ENCODE assay signal across 10 cellular contexts in genomic region chr7:137981175-137981574, GRCh38. TPM values are rescaled to one million over a fixed set of nuclear protein-coding genes. Genes with fewer than 3 reads are reported as not detected.
DNase-seq lines count a peak whose midpoint lies in the region; ATAC-seq and TF ChIP-seq lines count a peak whose summit lies in the region.
"Had no signal": no experiment of that assay in that cellular context is flagged by ENCODE, and none has a peak within 500 bp of the region (broad histone marks: within the 10 kb centered on the region; RNA-seq: fewer than 3 reads in every experiment).

No MANE protein-coding gene starts in this region.

- peak overlapping the region in 3 of 10 donors; percentile 11 to 56 (median 52) for H3K27ac Mint-ChIP-seq in naive thymus-derived CD8-positive, alpha-beta T cell

- H3K9me3 Mint-ChIP-seq in naive thymus-derived CD8-positive, alpha-beta T cell, result peaks cover 0 to 33% (median 10%) of the 10 kb centered on the region in 9 donors

- no peaks in the 10 kb centered on the region for H3K27me3 Mint-ChIP-seq in naive thymus-derived CD8-positive, alpha-beta T cell

- H4K20me1 ChIP-seq in hepatocyte (ENCODE audit: insufficient read depth, poor library complexity, severe bottlenecking), result peaks cover 19% of the 10 kb centered on the region

- POLR2A ChIA-PET in HEK293T (lab: Yijun Ruan, JAX), result no interaction called here
- POLR2A ChIA-PET in naive thymus-derived CD8-positive, alpha-beta T cell (lab: Charles Lee), result interaction anchor here (0.9 kb wide), 1 partner anchor 15 kb away, joined by 3 read pairs; no protein-coding TSS in a partner anchor

- H3K4me1 Mint-ChIP-seq in naive thymus-derived CD8-positive, alpha-beta T cell, result peaks cover 2 to 47% (median 8%) of the 10 kb centered on the region in 4 donors

- CTCF ChIA-PET in HEK293T (lab: Yijun Ruan, JAX), result no interaction called here

- peaks cover 99% of the 10 kb centered on the region for H3K79me2 ChIP-seq in hepatocyte

- H3K9me2 ChIP-seq in hepatocyte (replicated peaks; ENCODE audit: insufficient read depth), result no peaks in the 10 kb centered on the region

- H3K27me3 ChIP-seq in hepatocyte, result no peaks in the 10 kb centered on the region
- no peaks in the 10 kb centered on the region for H3K27me3 ChIP-seq in subcutaneous abdominal adipose tissue (ENCODE audit: control insufficient read depth in 5 of 5, insufficient read depth in 4 of 5, low read length in 5 of 5)

- H3K4me1 ChIP-seq in hepatocyte (ENCODE audit: insufficient read depth), result peaks cover 40% of the 10 kb centered on the region
- H3K4me1 ChIP-seq in subcutaneous abdominal adipose tissue (ENCODE audit: control insufficient read depth in 5 of 5, insufficient read depth in 5 of 5, low read length in 5 of 5), result peaks cover 18 to 79% (median 59%) of the 10 kb centered on the region in 5 donors

- no peak overlapping the region for H3K4me2 ChIP-seq in hepatocyte

- H3K9ac ChIP-seq in subcutaneous abdominal adipose tissue (ENCODE audit: low read length in 5 of 5), result peak overlapping the region in 1 of 5 donors; percentile 35

- peak overlapping the region; percentile 86 for H3K27ac ChIP-seq in hepatocyte
- H3K27ac ChIP-seq in subcutaneous abdominal adipose tissue (ENCODE audit: low read depth, low read length), result peak overlapping the region; percentile 89
- H3K27ac ChIP-seq: VCaP had no signal

- H3K4me3 Mint-ChIP-seq in naive thymus-derived CD8-positive, alpha-beta T cell, result no peak overlapping the region

- H3K36me3 ChIP-seq in hepatocyte (replicated peaks; ENCODE audit: insufficient read depth, low read depth) (no peaks in the 10 kb centered on the region), subcutaneous abdominal adipose tissue (ENCODE audit: control insufficient read depth in 5 of 5, insufficient read depth in 5 of 5, low read length in 5 of 5) (no peaks in the 10 kb centered on the region)

- no peak for TF ChIP-seq CTCF in hepatocyte (IDR thresholded peaks at IDR 0.05; ENCODE audit: poor library complexity)

- no peak overlapping the region for H2AFZ ChIP-seq in hepatocyte

- peaks cover 19 to 43% (median 19%) of the 10 kb centered on the region in 3 donors for H3K36me3 Mint-ChIP-seq in naive thymus-derived CD8-positive, alpha-beta T cell

- ATAC-seq in GM18867 (IDR thresholded peaks at IDR 0.05; ENCODE audit: unreplicated experiment) (peak; percentile 1), GM19023 (IDR thresholded peaks at IDR 0.05; ENCODE audit: unreplicated experiment) (no peak)
- no peak for ATAC-seq in naive thymus-derived CD8-positive, alpha-beta T cell

- H3K4me3 ChIP-seq in hepatocyte (no peak overlapping the region), subcutaneous abdominal adipose tissue (ENCODE audit: low read depth in 1 of 5, low read length in 5 of 5) (no peak overlapping the region)

- no peaks in the 10 kb centered on the region for H3K9me3 ChIP-seq in hepatocyte (ENCODE audit: low read depth)
- H3K9me3 ChIP-seq in subcutaneous abdominal adipose tissue (ENCODE audit: control insufficient read depth in 5 of 5, low read length in 5 of 5), result no peaks in the 10 kb centered on the region

- peak; percentile 77 for DNase-seq in M059J (ENCODE audit: low read depth)
- DNase-seq in hepatocyte (ENCODE audit: low spot score), result no peak
- no peak for DNase-seq in glomerular visceral epithelial cell (ENCODE audit: extremely low spot score)
- no peak for DNase-seq in HEK293T (ENCODE audit: extremely low spot score)
- no peak for DNase-seq in naive thymus-derived CD8-positive, alpha-beta T cell
- DNase-seq: DND-41 had no signal

TF ChIP-seq in HEK293T, 16 proteins besides CTCF, POLR2A, EP300 and RAD21:
- TF ChIP-seq ELF4 (IDR thresholded peaks at IDR 0.05) (no peak), SP1 (IDR thresholded peaks at IDR 0.05) (no peak), ARNT (IDR thresholded peaks at IDR 0.05) (no peak), FOXA1 (IDR thresholded peaks at IDR 0.05) (no peak), NFRKB (IDR thresholded peaks at IDR 0.05) (no peak)

RNA-seq across cellular contexts. Expression of gene CREB3L2, which starts 20.7 kb away (rescaled TPM):
- total RNA-seq in M059J (2014; rRNA removed; shearing (Covaris generic)), result 16.5 and 31.9 TPM in 2 replicates
- total RNA-seq in hepatocyte, result 33.9 and 38.3 TPM in 2 replicates
- polyA plus RNA-seq in hepatocyte, result 34.4 and 37.6 TPM in 2 replicates
- 10 to 100 TPM in 1 of 2 experiments, 1 to 10 TPM in 1; 9.1 to 12.8 TPM for total RNA-seq in naive thymus-derived CD8-positive, alpha-beta T cell
- 1 to 10 TPM; 5.2 to 9.0 (median 5.5) TPM for polyA plus RNA-seq in naive thymus-derived CD8-positive, alpha-beta T cell
